In genomic region chr20:37980876-37981275, GRCh38 we compare ENCODE assay signal across 14 cellular contexts. TPM values are rescaled to one million over a fixed set of nuclear protein-coding genes. Genes with fewer than 3 reads are reported as not detected.
DNase-seq lines count a peak whose midpoint lies in the region; ATAC-seq and TF ChIP-seq lines count a peak whose summit lies in the region.
"Had no signal": no experiment of that assay in that cellular context is flagged by ENCODE, and none has a peak within 500 bp of the region (broad histone marks: within the 10 kb centered on the region; RNA-seq: fewer than 3 reads in every experiment).

No MANE protein-coding gene starts in this region.

- CTCF ChIA-PET in A673 (lab: Charles Lee): no interaction called here

- H3K27ac ChIP-seq in A673 (ENCODE audit: low read depth, low read length, poor library complexity, severe bottlenecking) (no peak overlapping the region), colonic mucosa (no peak overlapping the region)
- H3K27ac ChIP-seq: HL-60 had no signal

- no peak for ATAC-seq in GM21717 (IDR thresholded peaks at IDR 0.05; ENCODE audit: unreplicated experiment)
- no peak for ATAC-seq in GM18517 (IDR thresholded peaks at IDR 0.05; ENCODE audit: unreplicated experiment)
- ATAC-seq: CD8-positive, alpha-beta T cell; HCT116 had no signal

- BruUV-seq in A673 (replicated peaks; lab: Mats Ljungman, UMichigan): no TSS peak

- no peaks in the 10 kb centered on the region for H3K27me3 ChIP-seq in A673 (replicated peaks; ENCODE audit: insufficient read depth, low read depth, low read length, poor library complexity)
- H3K27me3 ChIP-seq in H7 (ENCODE audit: control insufficient read depth, insufficient read depth, low read length): no peaks in the 10 kb centered on the region; the same call in 1 of the 2 replicates
- no peaks in the 10 kb centered on the region for H3K27me3 ChIP-seq in colonic mucosa

- no peak overlapping the region for H3K9ac ChIP-seq in colonic mucosa (ENCODE audit: low read depth in 2 of 2, low read length in 2 of 2)

- H3K36me3 ChIP-seq in A673 (ENCODE audit: insufficient read depth, low read length, poor library complexity, severe bottlenecking) (no peaks in the 10 kb centered on the region), H7 (replicated peaks; ENCODE audit: control insufficient read depth, insufficient read depth, low read length) (no peaks in the 10 kb centered on the region; the same call in 1 of the 2 replicates), colonic mucosa (no peaks in the 10 kb centered on the region)

- TF ChIP-seq CTCF in A673 (conservative IDR thresholded peaks at IDR 0.05; ENCODE audit: low read depth, low read length): 0 out of 2 replicates have a peak, but pooled peaks have one; percentile 11
- no peak for TF ChIP-seq CTCF in colonic mucosa (IDR thresholded peaks at IDR 0.05)

- intact Hi-C loops in A673 (cut with micrococcal nuclease; ENCODE audit: unreplicated experiment) (loop anchor here (5.0 kb wide), 1 partner anchor 329 kb away; no protein-coding TSS in a partner anchor), colonic mucosa (cut with DNase I) (no loop called here)

- H3K4me1 ChIP-seq in A673 (ENCODE audit: insufficient read depth, low read length, poor library complexity, severe bottlenecking) (peaks cover 10% of the 10 kb centered on the region), colonic mucosa (no peaks in the 10 kb centered on the region)

- POLR2A ChIA-PET in A673 (lab: Charles Lee; ENCODE audit: low non-redundant PET): no interaction called here

- DNase-seq in A673 (ENCODE audit: low spot score) (no peak), H7 (peak; percentile 59), colonic mucosa (peak; percentile 12), islet precursor cell (peak; percentile 28), putamen (ENCODE audit: low spot score) (no peak)
- DNase-seq: CD8-positive, alpha-beta T cell; COR-L47; DND-41; GDM1; GOT3 had no signal

- no peaks in the 10 kb centered on the region for H3K9me3 ChIP-seq in A673 (ENCODE audit: low read depth, low read length, poor library complexity, severe bottlenecking)
- H3K9me3 ChIP-seq in colonic mucosa: no peaks in the 10 kb centered on the region

- no peak overlapping the region for H3K4me3 ChIP-seq in A673 (ENCODE audit: low read depth, low read length, poor library complexity, severe bottlenecking)
- H3K4me3 ChIP-seq in H7 (ENCODE audit: insufficient read depth, low read depth, low read length): no peak overlapping the region
- no peak overlapping the region for H3K4me3 ChIP-seq in colonic mucosa

RNA-seq across cellular contexts. Expression of gene TTI1, which starts 52.4 kb away (rescaled TPM):
- total RNA-seq in A673 (2021) (37.3 and 40.3 TPM in 2 replicates), colonic mucosa (10 to 100 TPM; 10.2 to 23.0 TPM)
- 52.9 and 53.5 TPM in 2 replicates for total RNA-seq in H7 (2014; rRNA removed; shearing (Covaris generic))

RNA-seq across cellular contexts. Expression of gene RPRD1B, which starts 52.7 kb away (rescaled TPM):
- total RNA-seq in A673 (2021): 36.1 and 38.7 TPM in 2 replicates
- 12.7 and 22.5 TPM in 2 replicates for total RNA-seq in H7 (2014; rRNA removed; shearing (Covaris generic))
- 10 to 100 TPM; 22.7 to 42.5 TPM for total RNA-seq in colonic mucosa

Comparison
In these comparisons a context has a peak if more than half of its experiments do, and no peak if none do; other contexts are left out.
1. DNase-seq: peak in H7 (single experiment), colonic mucosa (single experiment) and islet precursor cell (single experiment); none in A673 (single experiment) and putamen (single experiment).